20 cellular contexts compared by ENCODE assay signal in the genomic region with DNA sequence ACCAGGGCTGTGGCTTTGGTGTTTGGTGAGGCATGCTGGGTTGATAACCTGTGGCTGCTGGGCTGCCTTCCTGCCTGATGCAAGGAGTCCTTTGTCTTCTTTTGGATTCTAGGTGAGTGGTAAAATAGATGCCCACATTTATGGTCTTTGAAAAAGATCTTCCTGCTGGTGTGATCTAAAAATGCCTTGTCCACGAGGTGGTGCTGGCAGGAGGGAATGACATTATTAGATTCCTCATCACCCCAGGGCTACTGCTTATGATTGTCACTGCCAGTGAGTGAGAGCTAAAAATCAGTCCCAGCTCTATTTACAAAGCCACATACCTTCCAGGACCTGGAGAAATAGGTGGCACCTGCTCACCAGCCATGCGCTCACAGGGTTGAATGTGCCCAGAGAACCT.
DNase-seq lines count a peak whose midpoint lies in the region; ATAC-seq, FAIRE-seq and TF ChIP-seq lines count a peak whose summit lies in the region.
"Had no signal": no experiment of that assay in that cellular context is flagged by ENCODE, and none has a peak within 500 bp of the region (broad histone marks: within the 10 kb centered on the region; RNA-seq: fewer than 3 reads in every experiment).

No MANE protein-coding gene starts in this region.

- no peaks in the 10 kb centered on the region for H3K36me3 Mint-ChIP-seq in CD4-positive, alpha-beta T cell (ENCODE audit: low read depth)
- no peaks in the 10 kb centered on the region for H3K36me3 Mint-ChIP-seq in CD14-positive monocyte
- H3K36me3 Mint-ChIP-seq: activated naive CD8-positive, alpha-beta T cell; natural killer cell treated with Interleukin-12 subunit alpha and Interleukin-12 subunit beta and Interleukin-15 and Interleukin-18, amount 100 ng/mL, for 72 hours; stimulated activated naive B cell treated with anti-CD40 and anti-IgM and Interleukin-4, amounts not matched to agents 10 μg/mL and 1 μg/mL and 100 μg/mL, for 72 hours had no signal

- FAIRE-seq in GM19239 (lab: Jason Lieb, UNC), result no peak

- H4K20me1 ChIP-seq in OCI-LY3 (ENCODE audit: insufficient read depth, low read length), result no peaks in the 10 kb centered on the region

- intact Hi-C loops in CD4-positive, alpha-beta T cell (cut with DNase I, micrococcal nuclease), result no loop called here
- intact Hi-C loops in CD14-positive monocyte (cut with micrococcal nuclease), result no loop called here

- H3K27me3 Mint-ChIP-seq in CD4-positive, alpha-beta T cell, result peaks cover 9% of the 10 kb centered on the region
- peaks cover 0 to 6% (median 0%) of the 10 kb centered on the region in 3 donors for H3K27me3 Mint-ChIP-seq in CD14-positive monocyte (ENCODE audit: low read depth in 3 of 3)
- H3K27me3 Mint-ChIP-seq: activated B cell treated with CpG ODN at 0.5 μM for 24 hours had no signal

- TF ChIP-seq CTCF in AG04450 (IDR thresholded peaks at IDR 0.05; ENCODE audit: low read depth, low read length) (0 out of 2 replicates have a peak, but pooled peaks have one; percentile 2), OCI-LY3 (IDR thresholded peaks at IDR 0.05; ENCODE audit: low read depth, low read length) (0 out of 2 replicates have a peak, but pooled peaks have one; percentile 5), foreskin keratinocyte (conservative IDR thresholded peaks at IDR 0.05) (peak; percentile 32), CD14-positive monocyte (IDR thresholded peaks at IDR 0.05) (no peak)
- no peak for TF ChIP-seq CTCF in CD4-positive, alpha-beta T cell (IDR thresholded peaks at IDR 0.05)

- DNase-seq in AG04450 (ENCODE audit: low read depth, low spot score) (no peak), ELR (ENCODE audit: low read depth) (peak; percentile 9), foreskin keratinocyte (no peak), GM19239 (ENCODE audit: insufficient read length, low spot score) (no peak), NCI-H1694 treated with DMSO at 0.1 percent for 48 hours (lab: John Stamatoyannopoulos, UW) (no peak), CD14-positive monocyte (ENCODE audit: low spot score) (no peak)
- no peak for DNase-seq in CD4-positive, alpha-beta T cell
- DNase-seq: activated B cell treated with CpG ODN at 0.5 μM for 24 hours; activated T-cell treated with anti-CD3 and anti-CD28 coated beads, Interleukin-2, amount 50 U/mL, for 72 hours; body of pancreas; DND-41; H7; NCI-H1694; NCI-H524 treated with DMSO at 0.1 percent for 48 hours; Peyer's patch; stimulated activated naive B cell treated with anti-CD40 and anti-IgM and Interleukin-4, amounts not matched to agents 10 μg/mL and 1 μg/mL and 100 μg/mL, for 72 hours; tibial artery had no signal

- no peak overlapping the region for H2AFZ ChIP-seq in OCI-LY3 (ENCODE audit: low read depth, low read length)

- H3K9ac ChIP-seq in OCI-LY3 (ENCODE audit: low read length), result no peak overlapping the region

- no peaks in the 10 kb centered on the region for H3K9me3 ChIP-seq in AG04450 (ENCODE audit: control insufficient read depth, insufficient read depth, low read length)
- no peaks in the 10 kb centered on the region for H3K9me3 ChIP-seq in OCI-LY3 (ENCODE audit: insufficient read depth, low read length)
- H3K9me3 ChIP-seq in CD4-positive, alpha-beta T cell (ENCODE audit: control insufficient read depth, low read length), result no peaks in the 10 kb centered on the region
- H3K9me3 ChIP-seq: body of pancreas, Peyer's patch, tibial artery had no signal

- H3K4me3 ChIP-seq in AG04450 (ENCODE audit: low read depth, low read length) (no peak overlapping the region), OCI-LY3 (ENCODE audit: low read length) (no peak overlapping the region)
- H3K4me3 ChIP-seq: body of pancreas, Peyer's patch, tibial artery had no signal

- H3K27ac Mint-ChIP-seq in CD4-positive, alpha-beta T cell, result no peak overlapping the region
- no peak overlapping the region for H3K27ac Mint-ChIP-seq in CD14-positive monocyte
- H3K27ac Mint-ChIP-seq: activated B cell treated with CpG ODN at 0.5 μM for 24 hours; activated naive CD8-positive, alpha-beta T cell; activated T-cell treated with anti-CD3 and anti-CD28 coated beads, Interleukin-2, amount 50 U/mL, for 72 hours; natural killer cell treated with Interleukin-12 subunit alpha and Interleukin-12 subunit beta and Interleukin-15 and Interleukin-18, amount 100 ng/mL, for 72 hours; stimulated activated naive B cell treated with anti-CD40 and anti-IgM and Interleukin-4, amounts not matched to agents 10 μg/mL and 1 μg/mL and 100 μg/mL, for 72 hours had no signal

- H3K79me2 ChIP-seq in OCI-LY3 (ENCODE audit: low read length), result no peaks in the 10 kb centered on the region

- H3K4me1 ChIP-seq in OCI-LY3 (ENCODE audit: low read length), result no peaks in the 10 kb centered on the region
- H3K4me1 ChIP-seq in foreskin keratinocyte, result no peaks in the 10 kb centered on the region
- H3K4me1 ChIP-seq: Peyer's patch had no signal

- peaks cover 6% of the 10 kb centered on the region for H3K27me3 ChIP-seq in AG04450 (ENCODE audit: control insufficient read depth, insufficient read depth, low read length)
- H3K27me3 ChIP-seq in OCI-LY3 (ENCODE audit: low read depth, low read length), result peaks cover 26% of the 10 kb centered on the region
- peaks cover 44% of the 10 kb centered on the region for H3K27me3 ChIP-seq in foreskin keratinocyte
- H3K27me3 ChIP-seq in CD4-positive, alpha-beta T cell (ENCODE audit: control insufficient read depth, insufficient read depth, low read length), result no peaks in the 10 kb centered on the region
- H3K27me3 ChIP-seq: body of pancreas, Peyer's patch, tibial artery had no signal

- ATAC-seq in foreskin keratinocyte, result no peak
- ATAC-seq in CD4-positive, alpha-beta T cell (ENCODE audit: poor library complexity), result no peak
- ATAC-seq: activated T-cell treated with anti-CD3 and anti-CD28 coated beads, Interleukin-2, amount 50 U/mL, for 72 hours; body of pancreas; stimulated activated naive B cell treated with anti-CD40 and anti-IgM and Interleukin-4, amounts not matched to agents 10 μg/mL and 1 μg/mL and 100 μg/mL, for 72 hours had no signal

- CTCF ChIA-PET in AG04450 (lab: Charles Lee), result interaction anchor here (1.3 to 8.4 kb wide), 2 partner anchors 13 to 119 kb away, joined by 3 to 237 read pairs; no protein-coding TSS in a partner anchor
- CTCF ChIA-PET in CD4-positive, alpha-beta T cell (lab: Charles Lee), result no interaction called here

- H3K4me3 Mint-ChIP-seq in CD4-positive, alpha-beta T cell, result no peak overlapping the region
- no peak overlapping the region for H3K4me3 Mint-ChIP-seq in CD14-positive monocyte
- H3K4me3 Mint-ChIP-seq: activated B cell treated with CpG ODN at 0.5 μM for 24 hours; activated naive CD8-positive, alpha-beta T cell; activated T-cell treated with anti-CD3 and anti-CD28 coated beads, Interleukin-2, amount 50 U/mL, for 72 hours; natural killer cell treated with Interleukin-12 subunit alpha and Interleukin-12 subunit beta and Interleukin-15 and Interleukin-18, amount 100 ng/mL, for 72 hours; stimulated activated naive B cell treated with anti-CD40 and anti-IgM and Interleukin-4, amounts not matched to agents 10 μg/mL and 1 μg/mL and 100 μg/mL, for 72 hours had no signal

- no peak overlapping the region for H3K4me2 ChIP-seq in OCI-LY3 (ENCODE audit: low read length)

- POLR2A ChIA-PET in AG04450 (lab: Yijun Ruan, JAX), result no interaction called here
- POLR2A ChIA-PET in CD4-positive, alpha-beta T cell (lab: Charles Lee), result no interaction called here

- no peaks in the 10 kb centered on the region for H3K4me1 Mint-ChIP-seq in CD4-positive, alpha-beta T cell (ENCODE audit: low read depth)
- no peaks in the 10 kb centered on the region for H3K4me1 Mint-ChIP-seq in CD14-positive monocyte
- H3K4me1 Mint-ChIP-seq: activated B cell treated with CpG ODN at 0.5 μM for 24 hours; stimulated activated naive B cell treated with anti-CD40 and anti-IgM and Interleukin-4, amounts not matched to agents 10 μg/mL and 1 μg/mL and 100 μg/mL, for 72 hours had no signal

- H3K36me3 ChIP-seq in OCI-LY3 (replicated peaks; ENCODE audit: low read depth, low read length), result no peaks in the 10 kb centered on the region
- H3K36me3 ChIP-seq: Peyer's patch had no signal

- no peaks in the 10 kb centered on the region for H3K9me3 Mint-ChIP-seq in CD4-positive, alpha-beta T cell
- H3K9me3 Mint-ChIP-seq in CD14-positive monocyte, result no peaks in the 10 kb centered on the region
- H3K9me3 Mint-ChIP-seq: activated B cell treated with CpG ODN at 0.5 μM for 24 hours; activated T-cell treated with anti-CD3 and anti-CD28 coated beads, Interleukin-2, amount 50 U/mL, for 72 hours; natural killer cell treated with Interleukin-12 subunit alpha and Interleukin-12 subunit beta and Interleukin-15 and Interleukin-18, amount 100 ng/mL, for 72 hours had no signal

- no peak overlapping the region for H3K27ac ChIP-seq in AG04450 (ENCODE audit: low read depth, low read length)
- no peak overlapping the region for H3K27ac ChIP-seq in OCI-LY3 (ENCODE audit: low read length)
- H3K27ac ChIP-seq in foreskin keratinocyte, result no peak overlapping the region
- no peak overlapping the region for H3K27ac ChIP-seq in CD4-positive, alpha-beta T cell (ENCODE audit: low read depth, low read length)
- H3K27ac ChIP-seq: body of pancreas, Peyer's patch, tibial artery had no signal

Comparison
In these comparisons a context has a peak if more than half of its experiments do, and no peak if none do; other contexts are left out.
1. CTCF ChIP-seq: peak in AG04450 (single experiment), OCI-LY3 (single experiment) and foreskin keratinocyte (single experiment); none in CD4-positive, alpha-beta T cell (single experiment) and CD14-positive monocyte (single experiment).